11 cellular contexts compared by ENCODE assay signal in genomic region chr6:149861603-149862423, GRCh38. TPM values are rescaled to one million over a fixed set of nuclear protein-coding genes. Genes with fewer than 3 reads are reported as not detected.
DNase-seq lines count a peak whose midpoint lies in the region; ATAC-seq, FAIRE-seq and TF ChIP-seq lines count a peak whose summit lies in the region.
"Had no signal": no experiment of that assay in that cellular context is flagged by ENCODE, and none has a peak within 500 bp of the region (broad histone marks: within the 10 kb centered on the region; RNA-seq: fewer than 3 reads in every experiment).

No MANE protein-coding gene starts in this region.

- peak overlapping the region in 1 of 3 donors; percentile 77 for H3K27ac Mint-ChIP-seq in IgD-negative memory B cell
- no peak overlapping the region for H3K27ac Mint-ChIP-seq in nephron
- H3K27ac Mint-ChIP-seq: activated CD8-positive, alpha-beta memory T cell treated with anti-CD3 and anti-CD28 coated beads, Interleukin-2, amount 10 ng/mL, durations not matched to agents 7 days and 5 days had no signal

- H3K4me3 Mint-ChIP-seq in IgD-negative memory B cell (peak overlapping the region in 3 of 4 donors; percentile 39 to 85 (median 57)), nephron (peak overlapping the region; percentile 69 to 75 (median 69))

- TF ChIP-seq CTCF in dorsolateral prefrontal cortex (IDR thresholded peaks at IDR 0.05 in 54 of 56, conservative IDR thresholded peaks at IDR 0.05 in 2 of 56; ENCODE audit: low read depth in 1 of 56, partially characterized antibody in 56 of 56) = no peak
- TF ChIP-seq CTCF in nephron (IDR thresholded peaks at IDR 0.05; ENCODE audit: unreplicated experiment in 3 of 3) = no peak
- no peak for TF ChIP-seq CTCF in D721Med (IDR thresholded peaks at IDR 0.05; ENCODE audit: insufficient read depth, missing control alignments)

- H3K4me1 Mint-ChIP-seq in IgD-negative memory B cell (peaks cover 3 to 6% (median 5%) of the 10 kb centered on the region in 3 donors), nephron (peaks cover 28% of the 10 kb centered on the region)

- FAIRE-seq in D721Med (lab: Jason Lieb, UNC) = no peak
- FAIRE-seq: islet of Langerhans had no signal

- no peaks in the 10 kb centered on the region for H3K27me3 ChIP-seq in dorsolateral prefrontal cortex

- no peaks in the 10 kb centered on the region for H3K36me3 Mint-ChIP-seq in IgD-negative memory B cell
- H3K36me3 Mint-ChIP-seq in nephron (ENCODE audit: low read depth) = no peaks in the 10 kb centered on the region
- H3K36me3 Mint-ChIP-seq: activated CD8-positive, alpha-beta memory T cell treated with anti-CD3 and anti-CD28 coated beads, Interleukin-2, amount 10 ng/mL, durations not matched to agents 7 days and 5 days had no signal

- H3K4me3 ChIP-seq in dorsolateral prefrontal cortex = peak overlapping the region in 46 of 59 donors; percentile 53 to 88 (median 76)

- DNase-seq in COLO668 (lab: John Stamatoyannopoulos, UW; ENCODE audit: unreplicated experiment) (peak; percentile 16), dorsolateral prefrontal cortex (no peak), D721Med (ENCODE audit: insufficient read length, low spot score) (no peak), NCI-H2227 treated with DMSO at 0.1 percent for 48 hours (lab: John Stamatoyannopoulos, UW) (no peak), occipital lobe (lab: John Stamatoyannopoulos, UW) (no peak)
- DNase-seq: activated CD8-positive, alpha-beta memory T cell treated with anti-CD3 and anti-CD28 coated beads, Interleukin-2, amount 10 ng/mL, durations not matched to agents 7 days and 5 days; NCI-H1092 treated with DMSO at 0.1 percent for 48 hours had no signal

- no peak for ATAC-seq in GM18867 (IDR thresholded peaks at IDR 0.05; ENCODE audit: unreplicated experiment)
- ATAC-seq: activated CD8-positive, alpha-beta memory T cell treated with anti-CD3 and anti-CD28 coated beads, Interleukin-2, amount 10 ng/mL, durations not matched to agents 7 days and 5 days had no signal

- H3K9me3 Mint-ChIP-seq in IgD-negative memory B cell (no peaks in the 10 kb centered on the region), nephron (no peaks in the 10 kb centered on the region)

- intact Hi-C loops in dorsolateral prefrontal cortex (cut with DNase I) = loop anchor here (5.0 to 10.0 kb wide), 6 partner anchors 115 to 317 kb away; partner anchors contain the start of genes NUP43 (in 2 of the 2), PCMT1 (in 2 of the 2), GINM1 (in 1 of the 2) and LATS1 (in 1 of the 2)

- H3K27ac ChIP-seq in dorsolateral prefrontal cortex = peak overlapping the region in 14 of 59 donors; percentile 4 to 44 (median 22)

- peaks cover 7% of the 10 kb centered on the region for H3K27me3 Mint-ChIP-seq in IgD-negative memory B cell
- peaks cover 23% of the 10 kb centered on the region for H3K27me3 Mint-ChIP-seq in nephron (ENCODE audit: low read depth)

RNA-seq across cellular contexts. Expression of gene LRP11, which starts 2.3 kb away (rescaled TPM):
- polyA plus RNA-seq in IgD-negative memory B cell = 1.7 TPM
- 10 to 100 TPM; 36.7 to 71.1 (median 58.3) TPM for total RNA-seq in dorsolateral prefrontal cortex
- total RNA-seq in occipital lobe = 35.2 TPM

RNA-seq across cellular contexts. Expression of gene RAET1E, which starts 36.1 kb away (rescaled TPM):
- polyA plus RNA-seq in IgD-negative memory B cell = not detected
- total RNA-seq in dorsolateral prefrontal cortex (1 to 10 TPM in 2 of 120 experiments, under 1 TPM in 21, not detected in 97; 0.21 to 1.4 (median 0.52) TPM), occipital lobe (not detected)
- total RNA-seq: activated CD8-positive, alpha-beta memory T cell treated with anti-CD3 and anti-CD28 coated beads, Interleukin-2, amount 10 ng/mL, durations not matched to agents 7 days and 5 days had no signal
